Comparison of ENCODE assay signal across 11 cellular contexts in genomic region chr13:44759723-44760360, GRCh38.
DNase-seq lines count a peak whose midpoint lies in the region; ATAC-seq, FAIRE-seq and TF ChIP-seq lines count a peak whose summit lies in the region.
"Had no signal": no experiment of that assay in that cellular context is flagged by ENCODE, and none has a peak within 500 bp of the region (broad histone marks: within the 10 kb centered on the region; RNA-seq: fewer than 3 reads in every experiment).

No MANE protein-coding gene starts in this region.

- peaks cover 25% of the 10 kb centered on the region for H3K4me1 Mint-ChIP-seq in activated T-cell treated with anti-CD3 and anti-CD28 coated beads, Interleukin-2, amount 50 U/mL, for 24 hours (ENCODE audit: low read depth)
- H3K4me1 Mint-ChIP-seq in type B pancreatic cell (ENCODE audit: unreplicated experiment), result peaks cover 50% of the 10 kb centered on the region

- no peaks in the 10 kb centered on the region for H3K9me2 ChIP-seq in SK-N-SH

- intact Hi-C loops in HepG2 (cut with micrococcal nuclease; ENCODE audit: unreplicated experiment), result no loop called here

- no peak for DNase-seq in activated T-cell treated with anti-CD3 and anti-CD28 coated beads, Interleukin-2, amount 50 U/mL, for 24 hours
- DNase-seq in activated T-cell treated with anti-CD3 and anti-CD28 coated beads, Interleukin-2, amount 50 U/mL, for 48 hours, result no peak
- no peak for DNase-seq in SK-N-SH
- DNase-seq in HepG2 (ENCODE audit: low spot score), result peak; percentile 21
- DNase-seq in type B pancreatic cell (ENCODE audit: extremely low spot score, unreplicated experiment), result no peak
- no peak for DNase-seq in cerebellar cortex (ENCODE audit: low spot score)
- DNase-seq: activated T-cell treated with anti-CD3 and anti-CD28 coated beads, Interleukin-2, amount 50 U/mL, for 1 hour had no signal

- H3F3A ChIP-seq in SK-N-SH (replicated peaks; ENCODE audit: insufficient read depth), result peaks cover 30% of the 10 kb centered on the region

- no peaks in the 10 kb centered on the region for H3K27me3 ChIP-seq in SK-N-SH (ENCODE audit: insufficient read depth)
- no peaks in the 10 kb centered on the region for H3K27me3 ChIP-seq in HepG2 (ENCODE audit: control insufficient read depth in 1 of 2, insufficient read depth in 2 of 2, low read length in 2 of 2)

- TF ChIP-seq RAD21 in SK-N-SH (IDR thresholded peaks at IDR 0.05; ENCODE audit: low read length), result no peak
- TF ChIP-seq RAD21 in HepG2 (CRISPR knock-in tag; IDR thresholded peaks at IDR 0.05), result no peak

- CTCF ChIA-PET in SK-N-SH (lab: Yijun Ruan, JAX) (interaction anchor here (1.4 kb wide), 1 partner anchor 30 kb away, joined by 3 read pairs; no protein-coding TSS in a partner anchor), HepG2 (lab: Yijun Ruan, JAX; ENCODE audit: low intra/inter-chr PET ratio, low total read pairs) (no interaction called here)

- H3K9me3 ChIP-seq in SK-N-SH (no peaks in the 10 kb centered on the region), HepG2 (ENCODE audit: low read length) (no peaks in the 10 kb centered on the region)

- no peaks in the 10 kb centered on the region for H3K36me3 Mint-ChIP-seq in activated T-cell treated with anti-CD3 and anti-CD28 coated beads, Interleukin-2, amount 50 U/mL, for 24 hours (ENCODE audit: low read depth)
- no peaks in the 10 kb centered on the region for H3K36me3 Mint-ChIP-seq in type B pancreatic cell

- no peak for TF ChIP-seq POLR2A in HepG2 (IDR thresholded peaks at IDR 0.05; ENCODE audit: insufficient read depth in 1 of 2, low read depth in 2 of 2, low read length in 2 of 2)

- BruUV-seq in HepG2 (replicated peaks; lab: Mats Ljungman, UMichigan), result no TSS peak

- H3K27ac ChIP-seq in SK-N-SH (ENCODE audit: low read depth in 2 of 2, low read length in 1 of 2) (peak overlapping the region in 1 of 2 experiments; percentile 95; a peak in 2 of 4 replicates), HepG2 (ENCODE audit: extremely low read length, insufficient read depth, low read length) (no peak overlapping the region)

- WGBS in SK-N-SH (ENCODE audit: low lambda C conversion rate), result 86% methylated on average over 4 of the region's 4 CpGs
- 6% methylated on average over 3 of the region's 4 CpGs for WGBS in HepG2 (ENCODE audit: low lambda C conversion rate)

- peak overlapping the region; percentile 56 for H3K4me2 ChIP-seq in SK-N-SH
- no peak overlapping the region for H3K4me2 ChIP-seq in HepG2 (ENCODE audit: low read depth, low read length)

- H3K27me3 Mint-ChIP-seq in activated T-cell treated with anti-CD3 and anti-CD28 coated beads, Interleukin-2, amount 50 U/mL, for 24 hours, result peaks cover 3% of the 10 kb centered on the region
- H3K27me3 Mint-ChIP-seq in type B pancreatic cell, result no peaks in the 10 kb centered on the region

- H3K4me1 ChIP-seq in SK-N-SH (ENCODE audit: control insufficient read depth in 1 of 2, insufficient read depth in 2 of 2, low read depth in 1 of 2, low read length in 1 of 2) (peaks cover 33 to 38% of the 10 kb centered on the region in 2 experiments), HepG2 (ENCODE audit: insufficient read depth, low read length) (peaks cover 31% of the 10 kb centered on the region)

- H3K79me2 ChIP-seq in SK-N-SH (ENCODE audit: insufficient read depth) (no peaks in the 10 kb centered on the region), HepG2 (ENCODE audit: insufficient read depth, low read length) (no peaks in the 10 kb centered on the region)

- POLR2A ChIA-PET in SK-N-SH (lab: Yijun Ruan, JAX) (no interaction called here), HepG2 (lab: Yijun Ruan, JAX) (no interaction called here)

- H3K9ac ChIP-seq in SK-N-SH, result peak overlapping the region; percentile 62; the same call in 1 of the 2 replicates
- no peak overlapping the region for H3K9ac ChIP-seq in HepG2 (ENCODE audit: insufficient read depth, low read depth, low read length)

- H3K4me3 Mint-ChIP-seq in activated T-cell treated with anti-CD3 and anti-CD28 coated beads, Interleukin-2, amount 50 U/mL, for 24 hours, result no peak overlapping the region
- H3K4me3 Mint-ChIP-seq in type B pancreatic cell, result peak overlapping the region; percentile 63

- FAIRE-seq in HepG2 (lab: Jason Lieb, UNC), result no peak
- FAIRE-seq: GM12878, K562 had no signal

- TF ChIP-seq EP300 in SK-N-SH (IDR thresholded peaks at IDR 0.05; ENCODE audit: borderline replicate concordance in 1 of 2, low read depth in 1 of 2, low read length in 1 of 2) (no peak), HepG2 (IDR thresholded peaks at IDR 0.05; ENCODE audit: low read depth in 2 of 2, low read length in 2 of 2) (no peak), HepG2 (CRISPR knock-in tag; IDR thresholded peaks at IDR 0.05; ENCODE audit: borderline replicate concordance) (no peak)

- ATAC-seq in HepG2 (peak; percentile 44), HG03280 (IDR thresholded peaks at IDR 0.05; ENCODE audit: unreplicated experiment) (no peak), GM21381 (IDR thresholded peaks at IDR 0.05; ENCODE audit: unreplicated experiment) (no peak)
- ATAC-seq: GM12878, K562 had no signal

- H3K36me3 ChIP-seq in SK-N-SH (replicated peaks in 1 of 2; ENCODE audit: control insufficient read depth in 1 of 2, insufficient read depth in 2 of 2, low read length in 1 of 2) (no peaks in the 10 kb centered on the region), HepG2 (replicated peaks in 1 of 2; ENCODE audit: control insufficient read depth in 1 of 2, insufficient read depth in 2 of 2, low read length in 2 of 2) (no peaks in the 10 kb centered on the region)

- H2AFZ ChIP-seq in SK-N-SH (ENCODE audit: low read depth) (peak overlapping the region; percentile 84), HepG2 (ENCODE audit: low read length) (no peak overlapping the region)

- H3K4me3 ChIP-seq in SK-N-SH (ENCODE audit: low read depth in 2 of 2, low read length in 1 of 2), result no peak overlapping the region
- H3K4me3 ChIP-seq in HepG2 (replicated peaks in 1 of 3; ENCODE audit: insufficient read depth in 1 of 3, low read depth in 2 of 3, low read length in 3 of 3), result no peak overlapping the region
- H3K4me3 ChIP-seq: GM12878, K562 had no signal

- H4K20me1 ChIP-seq in SK-N-SH (ENCODE audit: insufficient read depth) (no peaks in the 10 kb centered on the region), HepG2 (ENCODE audit: insufficient read depth, low read length) (no peaks in the 10 kb centered on the region)

- in situ Hi-C loops in HepG2 (cut with HindIII; ENCODE audit: extremely low pct_ligation_motif_present, low pct_unique_long_range_greater_than_20kb), result no loop called here

- H3K27ac Mint-ChIP-seq in activated T-cell treated with anti-CD3 and anti-CD28 coated beads, Interleukin-2, amount 50 U/mL, for 24 hours, result peak overlapping the region; percentile 15
- H3K27ac Mint-ChIP-seq in type B pancreatic cell, result peak overlapping the region; percentile 92

- no peak for TF ChIP-seq CTCF in SK-N-SH (IDR thresholded peaks at IDR 0.05)
- TF ChIP-seq CTCF in HepG2 (CRISPR knock-in tag; IDR thresholded peaks at IDR 0.05), result no peak
- TF ChIP-seq CTCF in type B pancreatic cell (conservative IDR thresholded peaks at IDR 0.05), result no peak

- no peaks in the 10 kb centered on the region for H3K9me3 Mint-ChIP-seq in activated T-cell treated with anti-CD3 and anti-CD28 coated beads, Interleukin-2, amount 50 U/mL, for 24 hours
- no peaks in the 10 kb centered on the region for H3K9me3 Mint-ChIP-seq in type B pancreatic cell

TF ChIP-seq in SK-N-SH, 30 proteins besides CTCF, POLR2A, EP300 and RAD21 (continues in another document):
- TF ChIP-seq TCF12 (IDR thresholded peaks at IDR 0.05) (no peak), FOXJ3 (CRISPR knock-in tag; IDR thresholded peaks at IDR 0.05) (no peak), RCOR1 (IDR thresholded peaks at IDR 0.05; ENCODE audit: low read length) (no peak), FOSL2 (IDR thresholded peaks at IDR 0.05; ENCODE audit: borderline replicate concordance, low read depth) (no peak), SMC3 (IDR thresholded peaks at IDR 0.05; ENCODE audit: low read depth, low read length) (no peak), USF1 (IDR thresholded peaks at IDR 0.05; ENCODE audit: borderline replicate concordance, low read depth) (no peak), MAX (IDR thresholded peaks at IDR 0.05; ENCODE audit: low read depth) (no peak), SIN3A (IDR thresholded peaks at IDR 0.05; ENCODE audit: borderline replicate concordance, low read depth, low read length) (no peak), ELF1 (IDR thresholded peaks at IDR 0.05) (no peak), CHD2 (IDR thresholded peaks at IDR 0.05; ENCODE audit: low read length, partially characterized antibody) (no peak)

TF ChIP-seq in HepG2, 621 proteins besides CTCF, POLR2A, EP300 and RAD21:
- TF ChIP-seq FOXA1 (IDR thresholded peaks at IDR 0.05), result no peak
- TF ChIP-seq FOXA1 (CRISPR knock-in tag; IDR thresholded peaks at IDR 0.05), result peak; percentile 45
- TF ChIP-seq FOXA3 (CRISPR knock-in tag; IDR thresholded peaks at IDR 0.05), result 0 out of 2 replicates have a peak, but pooled peaks have one; percentile 25
- no peak for TF ChIP-seq ZKSCAN8 (CRISPR knock-in tag; IDR thresholded peaks at IDR 0.05; ENCODE audit: borderline replicate concordance)
